ENCODE assay signal across 23 cellular contexts in the genomic region with DNA sequence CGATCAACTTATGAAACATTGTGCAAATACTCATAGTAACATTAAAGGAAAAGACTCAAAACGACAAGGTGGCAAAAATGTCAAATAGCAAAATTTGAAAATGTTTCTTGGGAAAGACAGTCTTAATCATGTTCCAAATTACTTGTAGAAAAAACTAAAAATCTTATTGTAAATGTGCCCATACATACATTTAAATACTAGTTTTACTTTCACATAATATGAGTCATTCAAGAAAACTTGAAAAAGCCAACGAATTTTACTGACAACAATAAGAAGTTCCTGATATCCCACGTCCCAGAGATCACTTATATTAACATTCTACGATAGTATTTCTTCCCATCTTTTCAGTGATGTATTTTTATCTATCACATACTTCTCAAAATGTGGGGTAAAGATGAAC. TPM values are rescaled to one million over a fixed set of nuclear protein-coding genes. Genes with fewer than 3 reads are reported as not detected.
DNase-seq lines count a peak whose midpoint lies in the region; ATAC-seq, FAIRE-seq and TF ChIP-seq lines count a peak whose summit lies in the region.
"Had no signal": no experiment of that assay in that cellular context is flagged by ENCODE, and none has a peak within 500 bp of the region (broad histone marks: within the 10 kb centered on the region; RNA-seq: fewer than 3 reads in every experiment).

No MANE protein-coding gene starts in this region.

- WGBS in pancreas, 2 donors, result 73 to 82% methylated on average over 5 of the region's 5 CpGs

- peaks cover 85% of the 10 kb centered on the region for H3K4me1 Mint-ChIP-seq in activated naive CD8-positive, alpha-beta T cell (ENCODE audit: low read depth)
- peaks cover 76% of the 10 kb centered on the region for H3K4me1 Mint-ChIP-seq in activated naive CD8-positive, alpha-beta T cell treated with anti-CD3 and anti-CD28 coated beads for 36 hours
- peaks cover 46% of the 10 kb centered on the region for H3K4me1 Mint-ChIP-seq in activated T-helper 17 cell treated with anti-CD3 and anti-CD28 coated beads, Interleukin-2, amount 50 U/mL, for 72 hours
- H3K4me1 Mint-ChIP-seq in activated naive CD4-positive, alpha-beta T cell treated with anti-CD3 and anti-CD28 coated beads for 36 hours (ENCODE audit: low read depth), result peaks cover 71% of the 10 kb centered on the region
- peaks cover 15% of the 10 kb centered on the region for H3K4me1 Mint-ChIP-seq in Caco-2 (ENCODE audit: low read depth, unreplicated experiment)
- H3K4me1 Mint-ChIP-seq: B cell had no signal

- no peak overlapping the region for H3K4me3 ChIP-seq in pancreas
- no peak overlapping the region for H3K4me3 ChIP-seq in Caco-2 (ENCODE audit: low read depth, low read length)

- CTCF ChIA-PET in activated naive CD4-positive, alpha-beta T cell treated with anti-CD3 and anti-CD28 coated beads for 36 hours (lab: Charles Lee), result interaction anchor here (0.6 to 1.6 kb wide), 5 partner anchors 15 to 1485 kb away, joined by 3 to 4 read pairs (median 3); no protein-coding TSS in a partner anchor
- CTCF ChIA-PET in Caco-2 (lab: Charles Lee), result no interaction called here

- no peaks in the 10 kb centered on the region for H3K27me3 Mint-ChIP-seq in activated naive CD8-positive, alpha-beta T cell
- no peaks in the 10 kb centered on the region for H3K27me3 Mint-ChIP-seq in activated naive CD8-positive, alpha-beta T cell treated with anti-CD3 and anti-CD28 coated beads for 36 hours
- H3K27me3 Mint-ChIP-seq in activated T-helper 17 cell treated with anti-CD3 and anti-CD28 coated beads, Interleukin-2, amount 50 U/mL, for 72 hours, result no peaks in the 10 kb centered on the region
- H3K27me3 Mint-ChIP-seq in activated naive CD4-positive, alpha-beta T cell treated with anti-CD3 and anti-CD28 coated beads for 36 hours (ENCODE audit: low read depth), result no peaks in the 10 kb centered on the region
- H3K27me3 Mint-ChIP-seq in Caco-2 (ENCODE audit: insufficient read depth, unreplicated experiment), result no peaks in the 10 kb centered on the region
- H3K27me3 Mint-ChIP-seq: CD4-positive, alpha-beta memory T cell had no signal

- TF ChIP-seq POLR2A in H54 (IDR thresholded peaks at IDR 0.05; ENCODE audit: low read depth, low read length), result no peak

- TF ChIP-seq CTCF in pancreas (IDR thresholded peaks at IDR 0.05), result no peak
- TF ChIP-seq CTCF in Caco-2 (IDR thresholded peaks at IDR 0.05; ENCODE audit: insufficient read depth in 1 of 2, low read depth in 1 of 2, low read length in 1 of 2, severe bottlenecking in 1 of 2, unreplicated experiment in 1 of 2), result no peak

- H3K27ac ChIP-seq in pancreas, result no peak overlapping the region
- H3K27ac ChIP-seq: HL-60 had no signal

- peak overlapping the region; percentile 35 for H3K27ac Mint-ChIP-seq in activated naive CD8-positive, alpha-beta T cell
- H3K27ac Mint-ChIP-seq in activated naive CD8-positive, alpha-beta T cell treated with anti-CD3 and anti-CD28 coated beads for 36 hours, result no peak overlapping the region
- H3K27ac Mint-ChIP-seq in activated T-helper 17 cell treated with anti-CD3 and anti-CD28 coated beads, Interleukin-2, amount 50 U/mL, for 72 hours, result no peak overlapping the region
- H3K27ac Mint-ChIP-seq in activated naive CD4-positive, alpha-beta T cell treated with anti-CD3 and anti-CD28 coated beads for 36 hours, result no peak overlapping the region
- H3K27ac Mint-ChIP-seq in Caco-2 (ENCODE audit: unreplicated experiment), result no peak overlapping the region
- H3K27ac Mint-ChIP-seq: B cell, IgD-negative memory B cell had no signal

- H3K9me3 ChIP-seq in pancreas, result no peaks in the 10 kb centered on the region
- H3K9me3 ChIP-seq in Caco-2, result no peaks in the 10 kb centered on the region

- no peaks in the 10 kb centered on the region for H3K9me3 Mint-ChIP-seq in activated naive CD8-positive, alpha-beta T cell (ENCODE audit: low read depth)
- no peaks in the 10 kb centered on the region for H3K9me3 Mint-ChIP-seq in activated naive CD8-positive, alpha-beta T cell treated with anti-CD3 and anti-CD28 coated beads for 36 hours
- H3K9me3 Mint-ChIP-seq in activated T-helper 17 cell treated with anti-CD3 and anti-CD28 coated beads, Interleukin-2, amount 50 U/mL, for 72 hours, result no peaks in the 10 kb centered on the region
- H3K9me3 Mint-ChIP-seq in activated naive CD4-positive, alpha-beta T cell treated with anti-CD3 and anti-CD28 coated beads for 36 hours, result no peaks in the 10 kb centered on the region
- no peaks in the 10 kb centered on the region for H3K9me3 Mint-ChIP-seq in Caco-2 (ENCODE audit: unreplicated experiment)
- H3K9me3 Mint-ChIP-seq: CD4-positive, alpha-beta memory T cell; IgD-negative memory B cell had no signal

- no peaks in the 10 kb centered on the region for H3K36me3 Mint-ChIP-seq in activated naive CD8-positive, alpha-beta T cell
- peaks cover 5% of the 10 kb centered on the region for H3K36me3 Mint-ChIP-seq in activated naive CD8-positive, alpha-beta T cell treated with anti-CD3 and anti-CD28 coated beads for 36 hours
- H3K36me3 Mint-ChIP-seq in activated T-helper 17 cell treated with anti-CD3 and anti-CD28 coated beads, Interleukin-2, amount 50 U/mL, for 72 hours (ENCODE audit: low read depth), result no peaks in the 10 kb centered on the region
- peaks cover 1% of the 10 kb centered on the region for H3K36me3 Mint-ChIP-seq in activated naive CD4-positive, alpha-beta T cell treated with anti-CD3 and anti-CD28 coated beads for 36 hours (ENCODE audit: low read depth)
- no peaks in the 10 kb centered on the region for H3K36me3 Mint-ChIP-seq in Caco-2 (ENCODE audit: insufficient read depth, unreplicated experiment)
- H3K36me3 Mint-ChIP-seq: CD4-positive, alpha-beta memory T cell; IgD-negative memory B cell had no signal

- no peak for DNase-seq in activated naive CD8-positive, alpha-beta T cell treated with anti-CD3 and anti-CD28 coated beads for 36 hours
- DNase-seq in H54 (ENCODE audit: insufficient read length, low spot score) (no peak), pancreas (no peak), Caco-2 (no peak)
- no peak for DNase-seq in activated naive CD4-positive, alpha-beta T cell treated with anti-CD3 and anti-CD28 coated beads for 36 hours
- DNase-seq: CD4-positive, alpha-beta memory T cell; DMS79; HCEC 1CT; Kasumi-1; MM.1S; NCI-H1092 treated with DMSO at 0.1 percent for 48 hours; NCI-H1694 treated with DMSO at 0.1 percent for 48 hours; NCI-H226; NCI-H524 treated with DMSO at 0.1 percent for 48 hours; Right ventricle myocardium superior had no signal

- no peak for ATAC-seq in activated T-helper 17 cell treated with anti-CD3 and anti-CD28 coated beads, Interleukin-2, amount 50 U/mL, for 72 hours (replicated peaks)
- no peak for ATAC-seq in pancreas
- ATAC-seq: Panc1 had no signal

- intact Hi-C loops in pancreas (cut with DNase I), result no loop called here
- intact Hi-C loops in activated naive CD4-positive, alpha-beta T cell treated with anti-CD3 and anti-CD28 coated beads for 36 hours (cut with micrococcal nuclease), result no loop called here
- intact Hi-C loops in Caco-2 (cut with micrococcal nuclease; ENCODE audit: unreplicated experiment), result no loop called here

- H3K27me3 ChIP-seq in pancreas, result no peaks in the 10 kb centered on the region
- no peaks in the 10 kb centered on the region for H3K27me3 ChIP-seq in Caco-2 (replicated peaks; ENCODE audit: control insufficient read depth, insufficient read depth, low read length)

- POLR2A ChIA-PET in Caco-2 (lab: Charles Lee), result no interaction called here

- H3K4me1 ChIP-seq in pancreas, result peaks cover 10 to 33% (median 23%) of the 10 kb centered on the region in 3 donors
- peaks cover 62% of the 10 kb centered on the region for H3K4me1 ChIP-seq in Caco-2

- no TSS peak for BruUV-seq in Caco-2 (replicated peaks; lab: Mats Ljungman, UMichigan)

- H3K4me3 Mint-ChIP-seq in activated naive CD8-positive, alpha-beta T cell, result peak overlapping the region; percentile 21
- no peak overlapping the region for H3K4me3 Mint-ChIP-seq in activated naive CD8-positive, alpha-beta T cell treated with anti-CD3 and anti-CD28 coated beads for 36 hours
- peak overlapping the region; percentile 23 for H3K4me3 Mint-ChIP-seq in activated T-helper 17 cell treated with anti-CD3 and anti-CD28 coated beads, Interleukin-2, amount 50 U/mL, for 72 hours
- H3K4me3 Mint-ChIP-seq in activated naive CD4-positive, alpha-beta T cell treated with anti-CD3 and anti-CD28 coated beads for 36 hours, result no peak overlapping the region
- H3K4me3 Mint-ChIP-seq in Caco-2 (ENCODE audit: unreplicated experiment), result no peak overlapping the region
- H3K4me3 Mint-ChIP-seq: B cell, IgD-negative memory B cell had no signal

- FAIRE-seq in H54 (lab: Jason Lieb, UNC), result peak; percentile 65
- peak; percentile 23 for FAIRE-seq in pancreas (lab: Jason Lieb, UNC)
- FAIRE-seq: D721Med, HTR-8/SVneo had no signal

- H3K36me3 ChIP-seq in pancreas, result no peaks in the 10 kb centered on the region
- no peaks in the 10 kb centered on the region for H3K36me3 ChIP-seq in Caco-2 (ENCODE audit: control insufficient read depth, insufficient read depth, low read length)

RNA-seq across cellular contexts. Expression of gene MLLT3, which starts 13.7 kb away (rescaled TPM):
- total RNA-seq in activated naive CD8-positive, alpha-beta T cell treated with anti-CD3 and anti-CD28 coated beads for 36 hours, result 10 to 100 TPM; 68.0 to 69.9 TPM
- total RNA-seq in activated T-helper 17 cell treated with anti-CD3 and anti-CD28 coated beads, Interleukin-2, amount 50 U/mL, for 72 hours, result 10 to 100 TPM; 45.7 to 54.9 TPM
- 10 to 100 TPM in 1 of 6 donors, 1 to 10 TPM in 5; 2.7 to 10.3 (median 4.8) TPM for total RNA-seq in pancreas
- polyA plus RNA-seq in pancreas, result 1 to 10 TPM; 1.8 to 4.0 TPM
- 10 to 100 TPM; 44.3 to 51.4 TPM for total RNA-seq in activated naive CD4-positive, alpha-beta T cell treated with anti-CD3 and anti-CD28 coated beads for 36 hours
- 22.0 and 24.4 TPM in 2 replicates for total RNA-seq in Caco-2 (2022)

Comparison
In these comparisons a context has a peak if more than half of its experiments do, and no peak if none do; other contexts are left out.
1. H3K4me3 Mint-ChIP-seq: peak in activated naive CD8-positive, alpha-beta T cell (single experiment) and activated T-helper 17 cell treated with anti-CD3 and anti-CD28 coated beads, Interleukin-2, amount 50 U/mL, for 72 hours (single experiment); none in activated naive CD8-positive, alpha-beta T cell treated with anti-CD3 and anti-CD28 coated beads for 36 hours (single experiment), activated naive CD4-positive, alpha-beta T cell treated with anti-CD3 and anti-CD28 coated beads for 36 hours (single experiment) and Caco-2 (single experiment).